In the genomic region with DNA sequence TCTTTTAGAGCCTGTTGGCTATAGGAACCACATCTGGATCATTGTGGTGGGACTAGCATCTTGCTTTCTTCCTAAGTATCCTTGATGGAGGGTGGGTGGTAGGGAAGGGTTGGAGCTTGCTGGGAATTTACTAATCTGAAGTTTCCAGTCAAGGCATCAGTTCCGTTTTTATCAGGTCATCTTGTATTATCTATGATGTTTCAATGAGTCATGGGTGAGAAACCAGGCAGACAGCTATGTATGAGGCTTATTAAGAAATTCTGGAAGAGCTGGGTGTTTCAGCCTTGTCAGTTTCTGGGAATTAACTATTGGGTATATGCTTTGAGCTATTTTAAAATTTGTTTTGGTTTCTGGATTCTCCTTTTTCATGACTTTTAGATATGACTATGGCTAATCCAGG, we compare ENCODE assay signal across 14 cellular contexts. TPM values are rescaled to one million over a fixed set of nuclear protein-coding genes. Genes with fewer than 3 reads are reported as not detected.
DNase-seq lines count a peak whose midpoint lies in the region; ATAC-seq, FAIRE-seq and TF ChIP-seq lines count a peak whose summit lies in the region.
"Had no signal": no experiment of that assay in that cellular context is flagged by ENCODE, and none has a peak within 500 bp of the region (broad histone marks: within the 10 kb centered on the region; RNA-seq: fewer than 3 reads in every experiment).

No MANE protein-coding gene starts in this region.

- CTCF ChIA-PET in CD4-positive, alpha-beta memory T cell (lab: Charles Lee; ENCODE audit: partially characterized antibody) = interaction anchor here (1.4 to 3.9 kb wide), 5 partner anchors 8 to 28 kb away, joined by 3 to 19 read pairs (median 4); no protein-coding TSS in a partner anchor

- peak overlapping the region; percentile 64 for H3K9ac ChIP-seq in astrocyte (ENCODE audit: low read length)

- H3K4me1 Mint-ChIP-seq in CD4-positive, alpha-beta memory T cell = peaks cover 0 to 4% (median under 1%) of the 10 kb centered on the region in 4 donors
- peaks cover 9% of the 10 kb centered on the region for H3K4me1 Mint-ChIP-seq in astrocyte (ENCODE audit: low read depth, unreplicated experiment)
- H3K4me1 Mint-ChIP-seq: nephron had no signal

- H3K36me3 Mint-ChIP-seq in CD4-positive, alpha-beta memory T cell = peaks cover 49 to 70% of the 10 kb centered on the region in 2 donors
- H3K36me3 Mint-ChIP-seq in astrocyte (ENCODE audit: low read depth, unreplicated experiment) = peaks cover 17% of the 10 kb centered on the region

- no peak overlapping the region for H3K27ac ChIP-seq in CD4-positive, alpha-beta memory T cell (ENCODE audit: low read depth, low read length)
- peak overlapping the region; percentile 76 for H3K27ac ChIP-seq in astrocyte (ENCODE audit: low read depth, low read length)

- H3K27ac Mint-ChIP-seq in CD4-positive, alpha-beta memory T cell = peak overlapping the region in 4 of 7 donors; percentile 16 to 68 (median 40)
- H3K27ac Mint-ChIP-seq in astrocyte (ENCODE audit: unreplicated experiment) = peak overlapping the region; percentile 62
- H3K27ac Mint-ChIP-seq: nephron; T-helper 1 cell treated with Interleukin-12 subunit alpha and Interleukin-12 subunit beta and Interleukin-4 antibody, amounts not matched to agents 30 μg/mL and 1 μg/mL, for 36 hours had no signal

- no peak overlapping the region for H3K4me3 ChIP-seq in CD4-positive, alpha-beta memory T cell (ENCODE audit: low read length in 2 of 2)
- H3K4me3 ChIP-seq in astrocyte (ENCODE audit: insufficient read depth, low read depth, low read length) = no peak overlapping the region

- no peak overlapping the region for H2AFZ ChIP-seq in astrocyte (ENCODE audit: low read depth, low read length)

- FAIRE-seq in HTR-8/SVneo (lab: Jason Lieb, UNC) (no peak), astrocyte (lab: Jason Lieb, UNC) (peak; percentile 77)

- no peaks in the 10 kb centered on the region for H3K79me2 ChIP-seq in astrocyte (ENCODE audit: insufficient read depth, low read length)

- ATAC-seq in GM18502 (IDR thresholded peaks at IDR 0.05; ENCODE audit: poor library complexity, unreplicated experiment) = no peak
- ATAC-seq in GM18511 (IDR thresholded peaks at IDR 0.05; ENCODE audit: unreplicated experiment) = no peak

- H3K36me3 ChIP-seq in CD4-positive, alpha-beta memory T cell (ENCODE audit: insufficient read depth, low read length) = peaks cover 50% of the 10 kb centered on the region
- H3K36me3 ChIP-seq in astrocyte (ENCODE audit: insufficient read depth, low read length) = peaks cover 19% of the 10 kb centered on the region

- no peaks in the 10 kb centered on the region for H3K27me3 ChIP-seq in CD4-positive, alpha-beta memory T cell (ENCODE audit: insufficient read depth, low read length)
- H3K27me3 ChIP-seq in astrocyte (ENCODE audit: insufficient read depth, low read length) = no peaks in the 10 kb centered on the region

- intact Hi-C loops in CD4-positive, alpha-beta memory T cell (cut with micrococcal nuclease) = no loop called here

- no peaks in the 10 kb centered on the region for H3K4me1 ChIP-seq in CD4-positive, alpha-beta memory T cell (ENCODE audit: insufficient read depth, low read length)
- H3K4me1 ChIP-seq in astrocyte (ENCODE audit: insufficient read depth, low read length) = peaks cover 13% of the 10 kb centered on the region

- no peaks in the 10 kb centered on the region for H3K9me3 ChIP-seq in CD4-positive, alpha-beta memory T cell (ENCODE audit: control insufficient read depth in 1 of 2, low read length in 2 of 2)
- H3K9me3 ChIP-seq in astrocyte (ENCODE audit: insufficient read depth, low read depth, low read length) = no peaks in the 10 kb centered on the region

- H3K27me3 Mint-ChIP-seq in CD4-positive, alpha-beta memory T cell = no peaks in the 10 kb centered on the region
- no peaks in the 10 kb centered on the region for H3K27me3 Mint-ChIP-seq in astrocyte (ENCODE audit: low read depth, unreplicated experiment)

- no peaks in the 10 kb centered on the region for H3K9me3 Mint-ChIP-seq in CD4-positive, alpha-beta memory T cell
- no peaks in the 10 kb centered on the region for H3K9me3 Mint-ChIP-seq in astrocyte (ENCODE audit: unreplicated experiment)
- H3K9me3 Mint-ChIP-seq: nephron; T-helper 1 cell treated with Interleukin-12 subunit alpha and Interleukin-12 subunit beta and Interleukin-4 antibody, amounts not matched to agents 30 μg/mL and 1 μg/mL, for 36 hours had no signal

- H3K4me2 ChIP-seq in astrocyte (ENCODE audit: low read length) = peak overlapping the region; percentile 62

- no peak overlapping the region for H3K4me3 Mint-ChIP-seq in CD4-positive, alpha-beta memory T cell
- no peak overlapping the region for H3K4me3 Mint-ChIP-seq in astrocyte (ENCODE audit: unreplicated experiment)
- H3K4me3 Mint-ChIP-seq: nephron; T-helper 1 cell treated with Interleukin-12 subunit alpha and Interleukin-12 subunit beta and Interleukin-4 antibody, amounts not matched to agents 30 μg/mL and 1 μg/mL, for 36 hours had no signal

- H4K20me1 ChIP-seq in astrocyte (ENCODE audit: insufficient read depth, low read length) = no peaks in the 10 kb centered on the region

- POLR2A ChIA-PET in CD4-positive, alpha-beta memory T cell (lab: Charles Lee; ENCODE audit: partially characterized antibody) = interaction anchor here (0.9 to 1.3 kb wide), 4 partner anchors 9 to 105 kb away, joined by 3 to 4 read pairs (median 4); a partner anchor contains a TSS

- no peak for TF ChIP-seq CTCF in astrocyte (IDR thresholded peaks at IDR 0.05; ENCODE audit: insufficient read depth, low read depth, low read length)

- no peak for DNase-seq in CD4-positive, alpha-beta memory T cell
- DNase-seq in HTR-8/SVneo (ENCODE audit: insufficient read length, low spot score) = peak; percentile 45
- peak; percentile 91 for DNase-seq in astrocyte (ENCODE audit: low read depth)
- DNase-seq in kidney glomerular epithelial cell (lab: John Stamatoyannopoulos, UW) = peak; percentile 59
- no peak for DNase-seq in GDM1 (lab: John Stamatoyannopoulos, UW)
- DNase-seq: activated CD8-positive, alpha-beta memory T cell treated with anti-CD3 and anti-CD28 coated beads for 24 hours; anterior cingulate cortex; DMS 273 treated with DMSO at 0.1 percent for 48 hours; NCI-H1105 treated with DMSO at 0.1 percent for 48 hours; NCI-H774 had no signal

RNA-seq across cellular contexts. Expression of a gene that starts 11.3 kb away (rescaled TPM):
- total RNA-seq in CD4-positive, alpha-beta memory T cell = 10 to 100 TPM; 18.9 to 22.2 TPM
- 10 to 100 TPM; 23.2 to 32.5 TPM for polyA plus RNA-seq in CD4-positive, alpha-beta memory T cell
- 26.6 and 30.0 TPM in 2 replicates for total RNA-seq in astrocyte

RNA-seq across cellular contexts. Expression of a gene that starts 21.5 kb away (rescaled TPM):
- total RNA-seq in CD4-positive, alpha-beta memory T cell = 1 to 10 TPM; 3.1 to 4.9 TPM
- polyA plus RNA-seq in CD4-positive, alpha-beta memory T cell = 10 to 100 TPM in 1 of 2 donors, 1 to 10 TPM in 1; 5.3 to 12.4 TPM
- total RNA-seq in astrocyte = 8.1 and 11.6 TPM in 2 replicates

RNA-seq across cellular contexts. Expression of a gene that starts 22.0 kb away (rescaled TPM):
- 10 to 100 TPM in 1 of 2 experiments, 1 to 10 TPM in 1; 9.9 to 10.9 TPM for total RNA-seq in CD4-positive, alpha-beta memory T cell
- polyA plus RNA-seq in CD4-positive, alpha-beta memory T cell = 10 to 100 TPM; 16.3 to 19.1 TPM
- 21.1 and 25.7 TPM in 2 replicates for total RNA-seq in astrocyte

RNA-seq across cellular contexts. Expression of a gene that starts 24.6 kb away (rescaled TPM):
- 10 to 100 TPM; 14.6 to 15.9 TPM for total RNA-seq in CD4-positive, alpha-beta memory T cell
- polyA plus RNA-seq in CD4-positive, alpha-beta memory T cell = under 1 TPM in 1 of 2 donors, not detected in 1; 0.68 TPM
- 2.5 and 3.2 TPM in 2 replicates for total RNA-seq in astrocyte

RNA-seq across cellular contexts. Expression of a gene that starts 27.0 kb away (rescaled TPM):
- total RNA-seq in CD4-positive, alpha-beta memory T cell = 1 to 10 TPM in 1 of 2 experiments, under 1 TPM in 1; 0.64 to 1.4 TPM
- under 1 TPM; 0.55 to 0.93 TPM for polyA plus RNA-seq in CD4-positive, alpha-beta memory T cell
- total RNA-seq in astrocyte = 1.5 TPM in 2 replicates

Comparison
In these comparisons a context has a peak if more than half of its experiments do, and no peak if none do; other contexts are left out.
1. DNase-seq: peak in HTR-8/SVneo (single experiment), astrocyte (single experiment) and kidney glomerular epithelial cell (single experiment); none in CD4-positive, alpha-beta memory T cell (0 of 5) and GDM1 (single experiment).